Comparison of ENCODE assay signal across 8 cellular contexts in genomic region chr5:180494510-180495181, GRCh38. TPM values are rescaled to one million over a fixed set of nuclear protein-coding genes. Genes with fewer than 3 reads are reported as not detected.
A peak's percentile ranks its signal among the peaks of the same experiment; 100 is the strongest.
DNase-seq lines count a peak whose midpoint lies in the region; ATAC-seq and TF ChIP-seq lines count a peak whose summit lies in the region.

No MANE protein-coding gene starts in this region.

- intact Hi-C loops in CD4-positive, alpha-beta memory T cell (cut with micrococcal nuclease) = loop anchor here (1.0 to 5.0 kb wide), 4 partner anchors 202 to 1867 kb away; partner anchors contain the start of genes CLK4, MAPK9 and MGAT1
- intact Hi-C loops in lower leg skin (cut with DNase I; ENCODE audit: low total_unique reads) = no loop called here

- ATAC-seq in GM19397 (IDR thresholded peaks at IDR 0.05; ENCODE audit: unreplicated experiment) (peak; percentile 41), HG03460 (IDR thresholded peaks at IDR 0.05; ENCODE audit: unreplicated experiment) (peak; percentile 34)

- peaks cover 0 to 14% of the 10 kb centered on the region in 2 donors for H3K36me3 Mint-ChIP-seq in CD4-positive, alpha-beta memory T cell

- peak overlapping the region; percentile 84 for H3K27ac ChIP-seq in CD4-positive, alpha-beta memory T cell (ENCODE audit: low read depth, low read length)

- no peak for TF ChIP-seq CTCF in lower leg skin (IDR thresholded peaks at IDR 0.05)

- no peak for TF ChIP-seq POLR2A in lower leg skin (IDR thresholded peaks at IDR 0.05)

- peaks cover 0 to 2% (median 0%) of the 10 kb centered on the region in 8 donors for H3K9me3 Mint-ChIP-seq in CD4-positive, alpha-beta memory T cell

- POLR2A ChIA-PET in CD4-positive, alpha-beta memory T cell (lab: Charles Lee; ENCODE audit: partially characterized antibody) = no interaction called here

- peaks cover 47% of the 10 kb centered on the region for H3K4me1 ChIP-seq in CD4-positive, alpha-beta memory T cell (ENCODE audit: insufficient read depth, low read length)

- no peaks in the 10 kb centered on the region for H3K27me3 Mint-ChIP-seq in CD4-positive, alpha-beta memory T cell

- no peaks in the 10 kb centered on the region for H3K36me3 ChIP-seq in CD4-positive, alpha-beta memory T cell (ENCODE audit: insufficient read depth, low read length)

- H3K4me3 ChIP-seq in CD4-positive, alpha-beta memory T cell (ENCODE audit: low read length in 2 of 2) = peak overlapping the region; percentile 17 to 72
- H3K4me3 ChIP-seq in lower leg skin (ENCODE audit: low read depth, poor library complexity, severe bottlenecking) = peak overlapping the region; percentile 79

- WGBS in lower leg skin, 2 donors = 1% methylated on average over 52 to 73 of the region's 92 CpGs

- peak in 2 of 5 donors; percentile 50 to 65 for DNase-seq in CD4-positive, alpha-beta memory T cell
- DNase-seq in activated CD4-positive, CD25-positive, alpha-beta regulatory T cell treated with anti-CD3 and anti-CD28 coated beads, Interleukin-2, amount 50 U/mL, for 16 hours (ENCODE audit: low read depth, low spot score) = peak; percentile 15
- DNase-seq in dermis blood vessel endothelial cell (peak; percentile 50), lower leg skin (ENCODE audit: low spot score in 2 of 2) (peak; percentile 26 to 88), GDM1 (lab: John Stamatoyannopoulos, UW) (no peak)
- DNase-seq in stimulated activated CD4-positive, alpha-beta T cell treated with anti-CD3 and anti-CD28 coated beads, TNF-alpha, amount 100 ng/mL, for 1 hour (ENCODE audit: low read depth in 3 of 3, low spot score in 1 of 3) = peak in 2 of 3 donors; percentile 4 to 18

- H3K4me3 Mint-ChIP-seq in CD4-positive, alpha-beta memory T cell = peak overlapping the region; percentile 87 to 98 (median 94)

- CTCF ChIA-PET in CD4-positive, alpha-beta memory T cell (lab: Charles Lee; ENCODE audit: partially characterized antibody) = no interaction called here

- H3K9me3 ChIP-seq in CD4-positive, alpha-beta memory T cell (ENCODE audit: control insufficient read depth in 1 of 2, low read length in 2 of 2) = no peaks in the 10 kb centered on the region

- H3K27me3 ChIP-seq in CD4-positive, alpha-beta memory T cell (ENCODE audit: insufficient read depth, low read length) = no peaks in the 10 kb centered on the region

- peaks cover 26 to 52% (median 42%) of the 10 kb centered on the region in 4 donors for H3K4me1 Mint-ChIP-seq in CD4-positive, alpha-beta memory T cell

- peak overlapping the region; percentile 91 to 99 (median 96) for H3K27ac Mint-ChIP-seq in CD4-positive, alpha-beta memory T cell

RNA-seq across cellular contexts. Expression of gene CNOT6, which starts 0.5 kb away (rescaled TPM):
- 10 to 100 TPM; 30.1 to 37.8 TPM for total RNA-seq in CD4-positive, alpha-beta memory T cell
- polyA plus RNA-seq in CD4-positive, alpha-beta memory T cell = 1 to 10 TPM; 3.9 to 9.2 TPM
- total RNA-seq in dermis blood vessel endothelial cell (21.6 and 44.6 TPM in 2 replicates), lower leg skin (10 to 100 TPM in 3 of 4 donors, 1 to 10 TPM in 1; 8.9 to 12.2 (median 11.2) TPM)
